In genomic region chr1:44672254-44672955, GRCh38 we compare ENCODE assay signal across 8 cellular contexts. TPM values are rescaled to one million over a fixed set of nuclear protein-coding genes. Genes with fewer than 3 reads are reported as not detected.
A peak's percentile ranks its signal among the peaks of the same experiment; 100 is the strongest.
DNase-seq lines count a peak whose midpoint lies in the region; ATAC-seq and TF ChIP-seq lines count a peak whose summit lies in the region.

No MANE protein-coding gene starts in this region.

- H3K27ac Mint-ChIP-seq in activated CD4-positive, alpha-beta memory T cell treated with anti-CD3 and anti-CD28 coated beads for 36 hours, result no peak overlapping the region
- peak overlapping the region; percentile 35 for H3K27ac Mint-ChIP-seq in type B pancreatic cell

- intact Hi-C loops in activated CD4-positive, alpha-beta memory T cell treated with anti-CD3 and anti-CD28 coated beads for 36 hours (cut with micrococcal nuclease), result loop anchor here (5.0 to 10.0 kb wide), 4 partner anchors 45 to 632 kb away; partner anchors contain the start of genes BTBD19, DYNLT4, HECTD3 and UROD

- no peak for ATAC-seq in activated T-cell treated with anti-CD3 and anti-CD28 coated beads, Interleukin-2, amount 50 U/mL, for 4 hours
- ATAC-seq in HG03039 (IDR thresholded peaks at IDR 0.05; ENCODE audit: unreplicated experiment) (no peak), GM18861 (IDR thresholded peaks at IDR 0.05; ENCODE audit: unreplicated experiment) (no peak), GM19328 (IDR thresholded peaks at IDR 0.05; ENCODE audit: unreplicated experiment) (no peak)

- POLR2A ChIA-PET in activated CD4-positive, alpha-beta memory T cell treated with anti-CD3 and anti-CD28 coated beads for 36 hours (lab: Charles Lee), result interaction anchor here (0.6 to 5.2 kb wide), 3 partner anchors 40 to 49 kb away, joined by 4 to 36 read pairs (median 9); no protein-coding TSS in a partner anchor

- no peaks in the 10 kb centered on the region for H3K9me3 Mint-ChIP-seq in activated T-cell treated with anti-CD3 and anti-CD28 coated beads, Interleukin-2, amount 50 U/mL, for 4 hours
- H3K9me3 Mint-ChIP-seq in activated CD4-positive, alpha-beta memory T cell treated with anti-CD3 and anti-CD28 coated beads for 36 hours, result no peaks in the 10 kb centered on the region
- no peaks in the 10 kb centered on the region for H3K9me3 Mint-ChIP-seq in type B pancreatic cell

- TF ChIP-seq CTCF in type B pancreatic cell (conservative IDR thresholded peaks at IDR 0.05), result no peak

- CTCF ChIA-PET in activated CD4-positive, alpha-beta memory T cell treated with anti-CD3 and anti-CD28 coated beads for 36 hours (lab: Charles Lee), result interaction anchor here (1.1 to 6.8 kb wide), 2 partner anchors 17 to 20 kb away, joined by 4 to 43 read pairs; no protein-coding TSS in a partner anchor

- peak overlapping the region; percentile 81 for H3K4me3 Mint-ChIP-seq in activated T-cell treated with anti-CD3 and anti-CD28 coated beads, Interleukin-2, amount 50 U/mL, for 4 hours
- H3K4me3 Mint-ChIP-seq in activated CD4-positive, alpha-beta memory T cell treated with anti-CD3 and anti-CD28 coated beads for 36 hours, result no peak overlapping the region
- H3K4me3 Mint-ChIP-seq in type B pancreatic cell, result peak overlapping the region; percentile 92

- no peak for DNase-seq in activated T-cell treated with anti-CD3 and anti-CD28 coated beads, Interleukin-2, amount 50 U/mL, for 4 hours
- DNase-seq in activated T-cell treated with anti-CD3 and anti-CD28 coated beads, Interleukin-2, amount 50 U/mL, for 1 hour, result no peak
- DNase-seq in activated CD4-positive, alpha-beta memory T cell treated with anti-CD3 and anti-CD28 coated beads for 36 hours, result peak; percentile 41
- DNase-seq in iris pigment epithelial cell (ENCODE audit: low read depth) (peak; percentile 61), type B pancreatic cell (ENCODE audit: extremely low spot score, unreplicated experiment) (no peak)

- H3K4me1 Mint-ChIP-seq in activated T-cell treated with anti-CD3 and anti-CD28 coated beads, Interleukin-2, amount 50 U/mL, for 4 hours (ENCODE audit: low read depth), result peaks cover 27% of the 10 kb centered on the region
- H3K4me1 Mint-ChIP-seq in activated CD4-positive, alpha-beta memory T cell treated with anti-CD3 and anti-CD28 coated beads for 36 hours (ENCODE audit: low read depth), result peaks cover 23% of the 10 kb centered on the region
- H3K4me1 Mint-ChIP-seq in type B pancreatic cell (ENCODE audit: unreplicated experiment), result peaks cover 38% of the 10 kb centered on the region

- H3K27me3 Mint-ChIP-seq in activated T-cell treated with anti-CD3 and anti-CD28 coated beads, Interleukin-2, amount 50 U/mL, for 4 hours (ENCODE audit: low read depth), result no peaks in the 10 kb centered on the region
- no peaks in the 10 kb centered on the region for H3K27me3 Mint-ChIP-seq in activated CD4-positive, alpha-beta memory T cell treated with anti-CD3 and anti-CD28 coated beads for 36 hours
- no peaks in the 10 kb centered on the region for H3K27me3 Mint-ChIP-seq in type B pancreatic cell

- H3K36me3 Mint-ChIP-seq in activated T-cell treated with anti-CD3 and anti-CD28 coated beads, Interleukin-2, amount 50 U/mL, for 4 hours (ENCODE audit: insufficient read depth), result no peaks in the 10 kb centered on the region
- no peaks in the 10 kb centered on the region for H3K36me3 Mint-ChIP-seq in activated CD4-positive, alpha-beta memory T cell treated with anti-CD3 and anti-CD28 coated beads for 36 hours
- H3K36me3 Mint-ChIP-seq in type B pancreatic cell, result no peaks in the 10 kb centered on the region

RNA-seq across cellular contexts. Expression of gene TMEM53, which starts 1.9 kb away (rescaled TPM):
- 1 to 10 TPM; 1.8 to 3.6 (median 2.2) TPM for total RNA-seq in activated T-cell treated with anti-CD3 and anti-CD28 coated beads, Interleukin-2, amount 50 U/mL, for 4 hours
- 1 to 10 TPM; 5.1 to 6.5 TPM for total RNA-seq in activated CD4-positive, alpha-beta memory T cell treated with anti-CD3 and anti-CD28 coated beads for 36 hours
- total RNA-seq in type B pancreatic cell (ENCODE audit: low replicate concordance), result 6.6 and 9.1 TPM in 2 replicates

RNA-seq across cellular contexts. Expression of gene ARMH1, which starts 2.1 kb away (rescaled TPM):
- 10 to 100 TPM; 29.4 to 57.2 (median 49.5) TPM for total RNA-seq in activated T-cell treated with anti-CD3 and anti-CD28 coated beads, Interleukin-2, amount 50 U/mL, for 4 hours
- total RNA-seq in activated CD4-positive, alpha-beta memory T cell treated with anti-CD3 and anti-CD28 coated beads for 36 hours, result 100 to 1,000 TPM; 134 to 141 TPM
- 5.5 and 11.6 TPM in 2 replicates for total RNA-seq in type B pancreatic cell (ENCODE audit: low replicate concordance)

RNA-seq across cellular contexts. Expression of gene RNU5D-1, which starts 58.6 kb away (rescaled TPM):
- not detected for total RNA-seq in activated T-cell treated with anti-CD3 and anti-CD28 coated beads, Interleukin-2, amount 50 U/mL, for 4 hours
- not detected for total RNA-seq in activated CD4-positive, alpha-beta memory T cell treated with anti-CD3 and anti-CD28 coated beads for 36 hours
- not detected in 2 replicates for total RNA-seq in type B pancreatic cell (ENCODE audit: low replicate concordance)

Comparison
In these comparisons a context has a peak if more than half of its experiments do, and no peak if none do; other contexts are left out.
1. DNase-seq: peak in activated CD4-positive, alpha-beta memory T cell treated with anti-CD3 and anti-CD28 coated beads for 36 hours (single experiment) and iris pigment epithelial cell (single experiment); none in activated T-cell treated with anti-CD3 and anti-CD28 coated beads, Interleukin-2, amount 50 U/mL, for 4 hours (single experiment), activated T-cell treated with anti-CD3 and anti-CD28 coated beads, Interleukin-2, amount 50 U/mL, for 1 hour (single experiment) and type B pancreatic cell (single experiment).